10 cellular contexts compared by ENCODE assay signal in the genomic region with DNA sequence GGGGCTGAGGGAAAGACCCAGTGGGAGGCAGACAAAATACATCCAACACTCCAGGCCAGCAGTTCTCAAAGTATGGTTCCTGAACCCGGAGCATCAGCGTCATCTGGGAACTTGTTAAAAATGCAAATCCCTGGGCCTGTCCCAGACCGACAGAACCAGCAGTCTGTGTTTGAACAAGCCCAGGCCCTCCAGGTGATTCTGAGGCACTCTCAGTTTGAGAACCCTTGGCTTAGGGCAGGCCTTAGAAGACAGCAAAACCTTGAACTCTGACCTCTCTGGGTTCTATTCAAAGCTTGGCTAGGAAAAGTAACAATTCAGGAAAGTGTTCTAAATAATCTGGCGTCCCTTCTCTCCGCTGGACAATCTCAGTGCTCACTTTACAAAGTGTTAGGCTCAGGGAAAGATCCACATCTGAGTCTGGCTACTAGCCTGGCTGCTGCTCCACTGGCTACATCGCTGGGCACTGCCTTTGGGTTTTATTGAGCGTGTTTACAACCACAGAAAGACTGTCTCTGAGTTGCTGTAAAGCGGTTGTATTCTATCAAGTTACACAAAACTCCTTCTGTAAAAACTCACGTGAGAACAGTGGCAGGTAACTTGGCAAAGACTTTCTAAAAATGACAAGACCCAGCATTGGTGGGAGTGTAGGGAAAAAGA.
DNase-seq lines count a peak whose midpoint lies in the region; ATAC-seq, FAIRE-seq and TF ChIP-seq lines count a peak whose summit lies in the region.
"Had no signal": no experiment of that assay in that cellular context is flagged by ENCODE, and none has a peak within 500 bp of the region (broad histone marks: within the 10 kb centered on the region; RNA-seq: fewer than 3 reads in every experiment).

No MANE protein-coding gene starts in this region.

- H3K4me1 ChIP-seq in mammary epithelial cell (ENCODE audit: insufficient read depth, low read length) = no peaks in the 10 kb centered on the region

- H3K79me2 ChIP-seq in mammary epithelial cell (ENCODE audit: insufficient read depth, low read length) = no peaks in the 10 kb centered on the region

- BruUV-seq in mammary epithelial cell (replicated peaks; lab: Mats Ljungman, UMichigan) = no TSS peak

- CTCF ChIA-PET in mammary epithelial cell (lab: Charles Lee; ENCODE audit: low non-redundant PET) = no interaction called here

- no peak overlapping the region for H3K9ac ChIP-seq in mammary epithelial cell (ENCODE audit: insufficient read depth, low read length)

- in situ Hi-C loops in mammary epithelial cell (cut with MboI; ENCODE audit: low sequenced_read_pairs in 2 of 2) = no loop called here

- no peak overlapping the region for H2AFZ ChIP-seq in mammary epithelial cell (ENCODE audit: low read depth, low read length)

- H3K4me2 ChIP-seq in mammary epithelial cell (ENCODE audit: insufficient read depth, low read depth, low read length) = no peak overlapping the region

- dilution Hi-C loops in mammary epithelial cell (cut with HindIII; ENCODE audit: low sequenced_read_pairs) = no loop called here

- FAIRE-seq in GM12892 (lab: Jason Lieb, UNC) = peak; percentile 78
- FAIRE-seq: HepG2 had no signal

- no peak overlapping the region for H3K4me3 ChIP-seq in epithelial cell of esophagus (ENCODE audit: low read length)
- H3K4me3 ChIP-seq in mammary epithelial cell (replicated peaks in 1 of 3; ENCODE audit: insufficient read depth in 1 of 3, low read depth in 2 of 3, low read length in 3 of 3) = no peak overlapping the region

- H3K9me3 ChIP-seq in mammary epithelial cell (replicated peaks; ENCODE audit: insufficient read depth, low read length) = no peaks in the 10 kb centered on the region

- no peak for TF ChIP-seq CTCF in epithelial cell of esophagus (IDR thresholded peaks at IDR 0.05; ENCODE audit: insufficient read depth, low read depth, low read length, missing control alignments)
- no peak for TF ChIP-seq CTCF in mammary epithelial cell (conservative IDR thresholded peaks at IDR 0.05 in 1 of 2, IDR thresholded peaks at IDR 0.05 in 1 of 2; ENCODE audit: extremely low read depth in 1 of 2, insufficient read depth in 1 of 2, low read depth in 1 of 2, low read length in 2 of 2)

- H3K27me3 ChIP-seq in mammary epithelial cell (ENCODE audit: insufficient read depth, low read length) = no peaks in the 10 kb centered on the region

- ATAC-seq in GM19455 (IDR thresholded peaks at IDR 0.05; ENCODE audit: unreplicated experiment) (peak; percentile 14), HG03432 (IDR thresholded peaks at IDR 0.05; ENCODE audit: unreplicated experiment) (peak; percentile 18), GM18519 (IDR thresholded peaks at IDR 0.05; ENCODE audit: low FRiP score, unreplicated experiment) (no peak)
- ATAC-seq: HepG2 had no signal

- 66% methylated on average over 9 of the region's 9 CpGs for WGBS in mammary epithelial cell (ENCODE audit: low coverage, missing lambda C conversion rate)

- DNase-seq in GM12892 (ENCODE audit: insufficient read length) (no peak), epithelial cell of esophagus (ENCODE audit: low read depth) (peak; percentile 50), mammary epithelial cell (no peak)
- no peak for DNase-seq in stimulated activated CD4-positive, alpha-beta T cell treated with anti-CD3 and anti-CD28 coated beads, Interleukin-1b, Interleukin-23, amount 100 ng/mL, for 48 hours
- DNase-seq: activated CD4-positive, alpha-beta T cell treated with anti-CD3 and anti-CD28 coated beads, Interleukin-2, amount 50 U/mL, for 1 hour; SHP77 had no signal

- no peaks in the 10 kb centered on the region for H4K20me1 ChIP-seq in mammary epithelial cell (ENCODE audit: insufficient read depth, low read length)

- H3K27ac ChIP-seq in mammary epithelial cell (ENCODE audit: insufficient read depth, low read depth, low read length) = no peak overlapping the region

- H3K36me3 ChIP-seq in mammary epithelial cell (ENCODE audit: insufficient read depth, low read length) = no peaks in the 10 kb centered on the region

- intact Hi-C loops in mammary epithelial cell (cut with micrococcal nuclease) = no loop called here

- no peak for TF ChIP-seq POLR2A in GM12892 (IDR thresholded peaks at IDR 0.05; ENCODE audit: low read depth, low read length)
